19 cellular contexts compared by ENCODE assay signal in the genomic region with DNA sequence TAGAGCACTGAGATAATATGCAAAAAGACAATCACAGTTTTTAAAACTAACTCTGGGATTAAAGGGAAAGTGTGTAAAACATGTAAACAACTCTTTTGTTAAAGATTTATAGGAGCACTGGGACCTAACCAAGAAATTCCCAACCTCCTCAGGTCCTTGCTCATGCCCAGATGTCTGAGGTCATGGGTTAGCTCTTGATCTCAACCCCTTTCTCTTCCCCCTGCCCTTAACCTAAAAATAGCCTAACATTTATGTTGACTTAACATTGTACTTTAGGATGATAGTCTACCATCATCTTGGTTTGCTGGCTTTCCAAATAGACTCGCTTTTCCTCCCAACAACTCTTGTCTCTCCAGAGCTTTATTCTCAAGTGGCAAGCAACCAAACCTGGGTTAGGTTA.
A peak's percentile ranks its signal among the peaks of the same experiment; 100 is the strongest.
DNase-seq lines count a peak whose midpoint lies in the region; ATAC-seq, FAIRE-seq and TF ChIP-seq lines count a peak whose summit lies in the region.
"Had no signal": no experiment of that assay in that cellular context is flagged by ENCODE, and none has a peak within 500 bp of the region (broad histone marks: within the 10 kb centered on the region; RNA-seq: fewer than 3 reads in every experiment).

No MANE protein-coding gene starts in this region.

- H3K27ac ChIP-seq in right lobe of liver (peak overlapping the region in 1 of 3 donors; percentile 51), HepG2 (ENCODE audit: extremely low read length, insufficient read depth, low read length) (no peak overlapping the region), OCI-LY7 (ENCODE audit: low read depth, low read length, poor library complexity, severe bottlenecking) (no peak overlapping the region), SJCRH30 (no peak overlapping the region)
- H3K27ac ChIP-seq: GM23248 had no signal

- H3K9me3 ChIP-seq in right lobe of liver (no peaks in the 10 kb centered on the region), HepG2 (ENCODE audit: low read length) (peaks cover 76% of the 10 kb centered on the region), adipocyte (ENCODE audit: control insufficient read depth, low read length) (peaks cover 9% of the 10 kb centered on the region), OCI-LY7 (ENCODE audit: low read length) (no peaks in the 10 kb centered on the region), SJCRH30 (replicated peaks) (no peaks in the 10 kb centered on the region)

- H3K4me1 ChIP-seq in right lobe of liver (peaks cover 0 to 37% (median 10%) of the 10 kb centered on the region in 4 donors), HepG2 (ENCODE audit: insufficient read depth, low read length) (no peaks in the 10 kb centered on the region), adipocyte (ENCODE audit: control insufficient read depth, insufficient read depth, low read length) (peaks cover 23% of the 10 kb centered on the region), OCI-LY7 (ENCODE audit: insufficient read depth, low read length, poor library complexity, severe bottlenecking) (no peaks in the 10 kb centered on the region), SJCRH30 (no peaks in the 10 kb centered on the region)
- H3K4me1 ChIP-seq: Caco-2 had no signal

- TF ChIP-seq CTCF in right lobe of liver (IDR thresholded peaks at IDR 0.05) (no peak), HepG2 (CRISPR knock-in tag; IDR thresholded peaks at IDR 0.05) (no peak), type B pancreatic cell (conservative IDR thresholded peaks at IDR 0.05) (no peak), OCI-LY7 (conservative IDR thresholded peaks at IDR 0.05; ENCODE audit: low read length) (no peak)

- H3K27ac Mint-ChIP-seq in type B pancreatic cell, result no peak overlapping the region
- H3K27ac Mint-ChIP-seq: CD8-positive, alpha-beta T cell had no signal

- H3K9me2 ChIP-seq in OCI-LY7 (ENCODE audit: insufficient read depth, low read length), result no peaks in the 10 kb centered on the region

- intact Hi-C loops in right lobe of liver (cut with DNase I) (no loop called here), HepG2 (cut with micrococcal nuclease; ENCODE audit: unreplicated experiment) (no loop called here), OCI-LY7 (cut with micrococcal nuclease; ENCODE audit: unreplicated experiment) (no loop called here)

- no peak for DNase-seq in right lobe of liver
- no peak for DNase-seq in HepG2 (ENCODE audit: low spot score)
- peak; percentile 19 for DNase-seq in NCI-H510A (lab: John Stamatoyannopoulos, UW)
- no peak for DNase-seq in adipocyte (ENCODE audit: low read depth)
- DNase-seq in type B pancreatic cell (ENCODE audit: extremely low spot score, unreplicated experiment), result no peak
- DNase-seq in OCI-LY7 (ENCODE audit: low spot score), result no peak
- no peak for DNase-seq in SJCRH30
- DNase-seq: C1 segment of cervical spinal cord; Caco-2; CD8-positive, alpha-beta T cell; DMS79; EL; GDM1; GM23248; H7 had no signal

- TF ChIP-seq POLR2A in right lobe of liver (IDR thresholded peaks at IDR 0.05) (no peak), HepG2 (IDR thresholded peaks at IDR 0.05; ENCODE audit: insufficient read depth in 1 of 2, low read depth in 2 of 2, low read length in 2 of 2) (no peak)

- H3K36me3 ChIP-seq in right lobe of liver (no peaks in the 10 kb centered on the region), HepG2 (replicated peaks in 1 of 2; ENCODE audit: control insufficient read depth in 1 of 2, insufficient read depth in 2 of 2, low read length in 2 of 2) (no peaks in the 10 kb centered on the region), adipocyte (ENCODE audit: control insufficient read depth, insufficient read depth, low read length, severe bottlenecking) (no peaks in the 10 kb centered on the region), OCI-LY7 (ENCODE audit: insufficient read depth, low read length) (no peaks in the 10 kb centered on the region), SJCRH30 (no peaks in the 10 kb centered on the region)

- WGBS in right lobe of liver (ENCODE audit: insufficient coverage, low coverage, low lambda C conversion rate, missing lambda C conversion rate), result 25% methylated on average over 1 of the region's 1 CpG
- WGBS in HepG2 (ENCODE audit: low lambda C conversion rate), result 0% methylated on average over 1 of the region's 1 CpG

- BruUV-seq in HepG2 (replicated peaks; lab: Mats Ljungman, UMichigan) (no TSS peak), OCI-LY7 (replicated peaks; lab: Mats Ljungman, UMichigan) (no TSS peak)

- H3K9ac ChIP-seq in HepG2 (ENCODE audit: insufficient read depth, low read depth, low read length) (no peak overlapping the region), adipocyte (ENCODE audit: low read length) (peak overlapping the region; percentile 10)
- H3K9ac ChIP-seq: GM23248 had no signal

- ATAC-seq in right lobe of liver (peak in 3 of 4 donors; percentile 64 to 67 (median 64)), HepG2 (no peak)
- ATAC-seq: CD8-positive, alpha-beta T cell; GM12878; HCT116 had no signal

- H3K36me3 Mint-ChIP-seq in type B pancreatic cell, result no peaks in the 10 kb centered on the region
- H3K36me3 Mint-ChIP-seq: CD8-positive, alpha-beta T cell had no signal

- no peak for FAIRE-seq in HepG2 (lab: Jason Lieb, UNC)
- FAIRE-seq: GM12878, GM19239, H1 had no signal

- H3K4me1 Mint-ChIP-seq in type B pancreatic cell (ENCODE audit: unreplicated experiment), result no peaks in the 10 kb centered on the region

- in situ Hi-C loops in HepG2 (cut with HindIII; ENCODE audit: extremely low pct_ligation_motif_present, low pct_unique_long_range_greater_than_20kb), result no loop called here

- H3K4me3 ChIP-seq in right lobe of liver, result no peak overlapping the region
- H3K4me3 ChIP-seq in HepG2 (replicated peaks in 1 of 3; ENCODE audit: insufficient read depth in 1 of 3, low read depth in 2 of 3, low read length in 3 of 3), result no peak overlapping the region
- no peak overlapping the region for H3K4me3 ChIP-seq in adipocyte (ENCODE audit: low read length)
- H3K4me3 ChIP-seq in OCI-LY7 (ENCODE audit: low read depth, low read length, poor library complexity, severe bottlenecking), result no peak overlapping the region
- H3K4me3 ChIP-seq in SJCRH30, result no peak overlapping the region
- H3K4me3 ChIP-seq: GM12878, GM23248 had no signal

- H3K4me3 Mint-ChIP-seq in type B pancreatic cell, result no peak overlapping the region
- H3K4me3 Mint-ChIP-seq: CD8-positive, alpha-beta T cell had no signal

- H2AFZ ChIP-seq in HepG2 (ENCODE audit: low read length) (no peak overlapping the region), OCI-LY7 (ENCODE audit: low read length) (no peak overlapping the region)
- H2AFZ ChIP-seq: GM23248 had no signal

- H3K79me2 ChIP-seq in HepG2 (ENCODE audit: insufficient read depth, low read length) (no peaks in the 10 kb centered on the region), OCI-LY7 (ENCODE audit: insufficient read depth, low read depth, low read length) (no peaks in the 10 kb centered on the region)

- H3K27me3 ChIP-seq in right lobe of liver (no peaks in the 10 kb centered on the region), HepG2 (ENCODE audit: control insufficient read depth in 1 of 2, insufficient read depth in 2 of 2, low read length in 2 of 2) (no peaks in the 10 kb centered on the region), adipocyte (replicated peaks; ENCODE audit: control insufficient read depth, insufficient read depth, low read length) (no peaks in the 10 kb centered on the region), SJCRH30 (no peaks in the 10 kb centered on the region)

- no peak for TF ChIP-seq RAD21 in HepG2 (CRISPR knock-in tag; IDR thresholded peaks at IDR 0.05)

- H3K9me3 Mint-ChIP-seq in type B pancreatic cell, result peaks cover 5% of the 10 kb centered on the region

- POLR2A ChIA-PET in HepG2 (lab: Yijun Ruan, JAX) (no interaction called here), OCI-LY7 (lab: Charles Lee) (no interaction called here)

- H3K4me2 ChIP-seq in HepG2 (ENCODE audit: low read depth, low read length) (no peak overlapping the region), OCI-LY7 (ENCODE audit: low read length) (no peak overlapping the region)

- H3K27me3 Mint-ChIP-seq in type B pancreatic cell, result no peaks in the 10 kb centered on the region

- TF ChIP-seq EP300 in HepG2 (IDR thresholded peaks at IDR 0.05; ENCODE audit: low read depth in 2 of 2, low read length in 2 of 2) (no peak), HepG2 (CRISPR knock-in tag; IDR thresholded peaks at IDR 0.05; ENCODE audit: borderline replicate concordance) (no peak)

- H4K20me1 ChIP-seq in HepG2 (ENCODE audit: insufficient read depth, low read length) (no peaks in the 10 kb centered on the region), OCI-LY7 (ENCODE audit: insufficient read depth, low read length) (no peaks in the 10 kb centered on the region)

- CTCF ChIA-PET in HepG2 (lab: Yijun Ruan, JAX; ENCODE audit: low intra/inter-chr PET ratio, low total read pairs), result no interaction called here
- CTCF ChIA-PET in OCI-LY7 (lab: Charles Lee; ENCODE audit: unreplicated experiment), result no interaction called here

TF ChIP-seq in HepG2, 621 proteins besides CTCF, POLR2A, EP300 and RAD21 (continues in another document):
- TF ChIP-seq ZNF343 (CRISPR knock-in tag; IDR thresholded peaks at IDR 0.05), result no peak
- no peak for TF ChIP-seq SIX4 (CRISPR knock-in tag; IDR thresholded peaks at IDR 0.05)
- TF ChIP-seq KLF9 (CRISPR knock-in tag; IDR thresholded peaks at IDR 0.05; ENCODE audit: low read depth), result no peak
- no peak for TF ChIP-seq ZBTB42 (CRISPR knock-in tag; IDR thresholded peaks at IDR 0.05)
- TF ChIP-seq FOXP1 (IDR thresholded peaks at IDR 0.05), result no peak
- TF ChIP-seq FOXP1 (CRISPR knock-in tag; IDR thresholded peaks at IDR 0.05), result no peak
- TF ChIP-seq TMF1 (CRISPR knock-in tag; IDR thresholded peaks at IDR 0.05; ENCODE audit: low read depth), result no peak
- TF ChIP-seq ZNF234 (CRISPR knock-in tag; conservative IDR thresholded peaks at IDR 0.05), result no peak
